In genomic region chr19:3110126-3110825, GRCh38 we compare ENCODE assay signal across 27 cellular contexts. TPM values are rescaled to one million over a fixed set of nuclear protein-coding genes. Genes with fewer than 3 reads are reported as not detected.
"Had no signal": no experiment of that assay in that cellular context is flagged by ENCODE, and none has a peak within 500 bp of the region (broad histone marks: within the 10 kb centered on the region; RNA-seq: fewer than 3 reads in every experiment).

No MANE protein-coding gene starts in this region.

- H3K4me1 ChIP-seq: ascending aorta had no signal

- DNase-seq: activated CD4-positive, alpha-beta T cell treated with anti-CD3 and anti-CD28 coated beads for 36 hours; activated CD4-positive, alpha-beta T cell treated with anti-CD3 and anti-CD28 coated beads, Interleukin-2, amount 10 ng/mL, durations not matched to agents 7 days and 5 days; activated CD4-positive, alpha-beta T cell treated with anti-CD3 and anti-CD28 coated beads, Interleukin-2, amount 50 U/mL, for 48 hours; activated CD8-positive, alpha-beta T cell treated with anti-CD3 and anti-CD28 coated beads, Interleukin-2, amount 10 ng/mL, durations not matched to agents 7 days and 5 days; activated gamma-delta T cell; activated naive CD4-positive, alpha-beta T cell treated with Interleukin-2 at 50 U/mL for 16 hours; activated naive CD8-positive, alpha-beta T cell treated with anti-CD3 and anti-CD28 coated beads, Interleukin-2, amount 10 ng/mL, durations not matched to agents 7 days and 5 days; activated T-cell treated with anti-CD3 and anti-CD28 coated beads, Interleukin-2, amount 50 U/mL, for 24 hours; amygdala; Karpas-422; MG63; NCI-H1048; NCI-H1105 treated with DMSO at 0.1 percent for 48 hours; NCI-H1436 treated with DMSO at 0.1 percent for 48 hours; NCI-H1694 treated with DMSO at 0.1 percent for 48 hours; NCI-H2029; NCI-H510A; NCI-H526; NCI-H748 treated with DMSO at 0.1 percent for 48 hours; NK-92 treated with Interleukin-12 subunit alpha and Interleukin-12 subunit beta, amount 100 ng/mL, for 24 hours; PC-3; Peyer's patch; RPMI8226 had no signal

- H3K4me3 ChIP-seq: ascending aorta, cardiac muscle cell, MG63, Peyer's patch had no signal

- H3K27me3 ChIP-seq: ascending aorta, cardiac muscle cell, MG63, Peyer's patch had no signal

- FAIRE-seq: TTC549 had no signal

- H3K27ac ChIP-seq: ascending aorta, cardiac muscle cell, Peyer's patch had no signal

- H3K36me3 ChIP-seq: cardiac muscle cell, MG63 had no signal

- ATAC-seq: activated CD4-positive, alpha-beta T cell treated with anti-CD3 and anti-CD28 coated beads for 36 hours; activated CD4-positive, CD25-positive, alpha-beta regulatory T cell treated with anti-CD3 and anti-CD28 coated beads, Interleukin-2, amount 50 U/mL, for 24 hours; activated CD8-positive, alpha-beta T cell treated with anti-CD3 and anti-CD28 coated beads, Interleukin-2, amount 10 ng/mL, durations not matched to agents 7 days and 5 days; PC-3 had no signal

- H3K9me3 ChIP-seq: ascending aorta, MG63, Peyer's patch had no signal

RNA-seq across cellular contexts. Expression of gene GNA15, which starts 25.6 kb away (rescaled TPM):
- total RNA-seq: PC-3 had no signal
- polyA plus RNA-seq: cardiac muscle cell had no signal
